23 cellular contexts compared by ENCODE assay signal in the genomic region with DNA sequence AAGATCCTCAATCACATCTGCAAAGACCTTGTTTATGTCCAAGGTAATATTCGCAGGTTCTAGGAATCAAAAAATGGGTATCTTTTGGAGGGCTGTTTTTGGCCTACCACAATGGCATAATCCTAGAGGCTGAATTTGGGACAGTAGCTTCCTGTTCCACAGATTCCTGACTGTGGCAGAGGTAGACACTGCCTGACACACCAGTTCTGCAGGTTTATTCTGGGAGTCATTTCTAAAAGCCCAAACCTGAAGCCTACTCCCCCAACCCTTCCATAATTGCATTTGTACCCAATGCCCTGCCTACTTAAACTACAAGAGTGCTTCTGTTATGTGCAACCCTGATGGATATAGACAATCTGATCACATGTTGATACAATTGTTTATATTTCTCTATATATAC. TPM values are rescaled to one million over a fixed set of nuclear protein-coding genes. Genes with fewer than 3 reads are reported as not detected.
DNase-seq lines count a peak whose midpoint lies in the region; FAIRE-seq and TF ChIP-seq lines count a peak whose summit lies in the region.
"Had no signal": no experiment of that assay in that cellular context is flagged by ENCODE, and none has a peak within 500 bp of the region (broad histone marks: within the 10 kb centered on the region; RNA-seq: fewer than 3 reads in every experiment).

No MANE protein-coding gene starts in this region.

- no peaks in the 10 kb centered on the region for H3K36me3 ChIP-seq in bronchial epithelial cell (ENCODE audit: control insufficient read depth, insufficient read depth, low read length)

- DNase-seq in HT-29 (ENCODE audit: low spot score) (peak; percentile 19), NCI-H82 (lab: John Stamatoyannopoulos, UW) (peak; percentile 43), bronchial epithelial cell (ENCODE audit: low read depth) (peak; percentile 26), ureter (ENCODE audit: low spot score) (peak; percentile 45), AG08396 (ENCODE audit: low spot score) (no peak), DMS153 treated with DMSO at 0.1 percent for 48 hours (lab: John Stamatoyannopoulos, UW; ENCODE audit: unreplicated experiment) (no peak), NCI-H2081 treated with DMSO at 0.1 percent for 48 hours (lab: John Stamatoyannopoulos, UW) (no peak)
- DNase-seq: ACHN; AML-193; Caco-2; CD4-positive, alpha-beta T cell; DMS153; DND-41; EL; HFFc6; KBM-7 had no signal

- H3K4me3 ChIP-seq in bronchial epithelial cell (ENCODE audit: low read depth, low read length) = no peak overlapping the region
- H3K4me3 ChIP-seq: GM23338 had no signal

- no peaks in the 10 kb centered on the region for H3K27me3 ChIP-seq in bronchial epithelial cell (ENCODE audit: control insufficient read depth, insufficient read depth, low read length)

- no peak for TF ChIP-seq CTCF in bronchial epithelial cell (IDR thresholded peaks at IDR 0.05; ENCODE audit: insufficient read depth, low read length, severe bottlenecking)

- no peak for FAIRE-seq in bronchial epithelial cell (lab: Jason Lieb, UNC)
- FAIRE-seq: A204.1, G401.6, GM12891, GM19239, H54, HepG2 had no signal

RNA-seq across cellular contexts. Expression of a gene that starts 34.1 kb away (rescaled TPM):
- 15.1 and 19.3 TPM in 2 replicates for total RNA-seq in HT-29 (2014; rRNA removed; shearing (Covaris generic))
- total RNA-seq in bronchial epithelial cell = 38.2 and 50.8 TPM in 2 replicates
- total RNA-seq in ureter = 58.2 TPM

Comparison
In these comparisons a context has a peak if more than half of its experiments do, and no peak if none do; other contexts are left out.
1. DNase-seq: peak in HT-29 (single experiment), NCI-H82 (single experiment), bronchial epithelial cell (single experiment) and ureter (single experiment); none in AG08396 (single experiment), DMS153 treated with DMSO at 0.1 percent for 48 hours (single experiment) and NCI-H2081 treated with DMSO at 0.1 percent for 48 hours (single experiment).